21 cellular contexts compared by ENCODE assay signal in the genomic region with DNA sequence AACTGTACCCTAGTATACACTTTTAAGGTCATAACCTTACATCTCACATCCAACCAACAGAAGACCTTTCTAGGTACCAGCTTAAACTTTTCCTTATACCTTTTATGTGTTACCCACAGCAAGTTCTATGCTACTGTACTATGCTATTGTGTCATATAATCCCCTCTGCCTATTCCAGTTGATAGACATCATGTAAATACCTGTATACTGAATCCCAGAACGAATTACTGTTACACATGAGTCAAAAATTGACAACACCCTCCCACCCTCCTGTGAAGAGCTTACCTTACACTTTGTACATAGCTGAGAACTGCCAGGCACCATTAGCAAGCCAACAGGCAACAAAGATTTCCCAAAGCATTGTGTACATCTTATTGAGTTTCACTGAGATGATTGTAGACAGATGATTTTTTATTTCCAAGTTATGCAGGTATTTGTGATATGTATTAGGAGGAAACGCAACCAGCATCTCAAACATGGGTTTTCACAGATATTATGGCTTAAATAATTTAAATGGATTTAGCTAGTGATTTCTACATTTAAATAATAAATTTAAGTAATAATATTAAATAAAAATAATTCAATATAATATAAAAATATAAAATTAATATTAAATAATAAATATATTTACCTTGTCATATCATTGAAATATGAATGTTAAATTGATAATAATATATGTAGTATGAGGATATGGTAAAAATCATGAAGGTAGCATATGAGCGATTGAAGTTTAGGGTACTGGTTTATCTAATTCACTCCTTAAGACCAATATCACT.
"Had no signal": no experiment of that assay in that cellular context is flagged by ENCODE, and none has a peak within 500 bp of the region (broad histone marks: within the 10 kb centered on the region; RNA-seq: fewer than 3 reads in every experiment).

No MANE protein-coding gene starts in this region.

- H3K9me3 ChIP-seq: esophagus muscularis mucosa, right lobe of liver, tibial nerve had no signal

- H3K4me1 ChIP-seq: esophagus muscularis mucosa, right lobe of liver, tibial nerve had no signal

- H3K27me3 ChIP-seq: esophagus muscularis mucosa, right lobe of liver, tibial nerve had no signal

- H3K36me3 ChIP-seq: esophagus muscularis mucosa, right lobe of liver, tibial nerve had no signal

- ATAC-seq: activated T-helper 17 cell treated with anti-CD3 and anti-CD28 coated beads, Interleukin-2, amount 50 U/mL, for 72 hours; left cardiac atrium; left ventricle myocardium superior; right lobe of liver; stimulated activated memory B cell treated with anti-CD40 and anti-IgM and Interleukin-4, amounts not matched to agents 10 μg/mL and 1 μg/mL and 100 μg/mL, for 72 hours had no signal

- H3K27ac ChIP-seq: esophagus muscularis mucosa, right lobe of liver, tibial nerve had no signal

- FAIRE-seq: bronchial epithelial cell had no signal

- DNase-seq: activated CD4-positive, alpha-beta memory T cell treated with anti-CD3 and anti-CD28 coated beads for 36 hours; activated CD4-positive, alpha-beta T cell treated with anti-CD3 and anti-CD28 coated beads for 48 hours; activated CD8-positive, alpha-beta memory T cell treated with anti-CD3 and anti-CD28 coated beads, Interleukin-2, amount 50 U/mL, for 4 hours; activated gamma-delta T cell treated with Interleukin-2 at 50 U/mL for 16 hours; activated naive CD4-positive, alpha-beta T cell treated with anti-CD3 and anti-CD28 coated beads, Interleukin-2, amount 50 U/mL, for 16 hours; activated T-cell treated with anti-CD3 and anti-CD28 coated beads, Interleukin-2, amount 50 U/mL, for 24 hours; dermis blood vessel endothelial cell; effector CD4-positive, alpha-beta T cell; foreskin melanocyte; islet precursor cell; left cardiac atrium; left ventricle myocardium superior; right lobe of liver; stimulated activated CD4-positive, alpha-beta T cell treated with anti-CD3 and anti-CD28 coated beads, Interleukin-12 subunit alpha, Interleukin-12 subunit beta, amount 100 ng/mL, for 4 hours; stimulated activated CD4-positive, alpha-beta T cell treated with anti-CD3 and anti-CD28 coated beads, Interleukin-4, amount 100 ng/mL, for 1 hour; T-helper 1 cell had no signal

- H3K4me3 ChIP-seq: esophagus muscularis mucosa, right lobe of liver, tibial nerve had no signal
